In genomic region chr9:19116391-19116790, GRCh38 we compare ENCODE assay signal across 15 cellular contexts. TPM values are rescaled to one million over a fixed set of nuclear protein-coding genes. Genes with fewer than 3 reads are reported as not detected.
A peak's percentile ranks its signal among the peaks of the same experiment; 100 is the strongest.
DNase-seq lines count a peak whose midpoint lies in the region; ATAC-seq, FAIRE-seq and TF ChIP-seq lines count a peak whose summit lies in the region.
"Had no signal": no experiment of that assay in that cellular context is flagged by ENCODE, and none has a peak within 500 bp of the region (broad histone marks: within the 10 kb centered on the region; RNA-seq: fewer than 3 reads in every experiment).

No MANE protein-coding gene starts in this region.

- H3K27me3 Mint-ChIP-seq in T-helper 17 cell = no peaks in the 10 kb centered on the region
- H3K27me3 Mint-ChIP-seq: brain; stimulated activated naive CD8-positive, alpha-beta T cell treated with anti-CD3 and anti-CD28 coated beads, Interleukin-15, amount 100 ng/mL, for 72 hours had no signal

- H3K27me3 ChIP-seq in K562 (ENCODE audit: control insufficient read depth in 2 of 2, insufficient read depth in 2 of 2, low read length in 2 of 2) (no peaks in the 10 kb centered on the region), hepatocyte (no peaks in the 10 kb centered on the region), esophagus muscularis mucosa (no peaks in the 10 kb centered on the region)
- H3K27me3 ChIP-seq: neutrophil had no signal

- intact Hi-C loops in K562 (cut with micrococcal nuclease) (no loop called here), esophagus muscularis mucosa (cut with DNase I) (no loop called here)

- TF ChIP-seq EP300 in K562 (IDR thresholded peaks at IDR 0.05; ENCODE audit: low read length) = no peak
- no peak for TF ChIP-seq EP300 in esophagus muscularis mucosa (IDR thresholded peaks at IDR 0.05)

- H3K9me3 ChIP-seq in K562 (replicated peaks; ENCODE audit: control insufficient read depth, insufficient read depth, low read depth, low read length) (no peaks in the 10 kb centered on the region), hepatocyte (ENCODE audit: low read depth) (no peaks in the 10 kb centered on the region), esophagus muscularis mucosa (no peaks in the 10 kb centered on the region), T-helper 17 cell (ENCODE audit: control insufficient read depth, low read length, poor library complexity, severe bottlenecking) (no peaks in the 10 kb centered on the region)
- H3K9me3 ChIP-seq: neutrophil had no signal

- H3K9me2 ChIP-seq in hepatocyte (replicated peaks; ENCODE audit: insufficient read depth) = no peaks in the 10 kb centered on the region

- POLR2A ChIA-PET in K562 (lab: Yijun Ruan, JAX) = interaction anchor here (0.6 to 2.7 kb wide), 3 partner anchors 10 to 58 kb away, joined by 3 to 9 read pairs (median 4); no protein-coding TSS in a partner anchor

- no peaks in the 10 kb centered on the region for H3K79me2 ChIP-seq in K562 (ENCODE audit: control insufficient read depth, insufficient read depth, low read length)
- peaks cover 29% of the 10 kb centered on the region for H3K79me2 ChIP-seq in hepatocyte

- no TSS peak for BruUV-seq in K562 (replicated peaks; lab: Mats Ljungman, UMichigan)

- no peak overlapping the region for H3K27ac ChIP-seq in K562 (ENCODE audit: extremely low read depth, low read depth, low read length)
- peak overlapping the region; percentile 11 for H3K27ac ChIP-seq in hepatocyte
- H3K27ac ChIP-seq in esophagus muscularis mucosa (replicated peaks in 1 of 4) = no peak overlapping the region
- H3K27ac ChIP-seq: neutrophil had no signal

- 59% methylated on average over 8 of the region's 8 CpGs for WGBS in K562 (ENCODE audit: insufficient coverage, low coverage, missing lambda C conversion rate)
- WGBS in hepatocyte (ENCODE audit: low lambda C conversion rate, missing lambda C conversion rate) = 96% methylated on average over 8 of the region's 8 CpGs
- 77% methylated on average over 8 of the region's 8 CpGs for WGBS in esophagus muscularis mucosa

- peak; percentile 11; the same call in 2 of the 3 replicates for ATAC-seq in K562
- no peak for ATAC-seq in T-helper 17 cell
- ATAC-seq in HG02623 (IDR thresholded peaks at IDR 0.05; ENCODE audit: unreplicated experiment) = no peak
- ATAC-seq: Panc1; stimulated activated naive CD8-positive, alpha-beta T cell treated with anti-CD3 and anti-CD28 coated beads, Interleukin-15, amount 100 ng/mL, for 72 hours had no signal

- DNase-seq in A172 (ENCODE audit: low spot score) (peak; percentile 76), HPDE6-E6E7 (ENCODE audit: extremely low spot score) (peak; percentile 61), K562 (ENCODE audit: extremely low read depth in 1 of 4, low spot score in 3 of 4) (no peak), hepatocyte (ENCODE audit: low spot score) (no peak), esophagus muscularis mucosa (ENCODE audit: extremely low spot score) (no peak), T-helper 17 cell (no peak), superior temporal gyrus (ENCODE audit: extremely low spot score) (no peak)
- DNase-seq: NCI-H2029 treated with DMSO at 0.1 percent for 48 hours; stimulated activated naive CD8-positive, alpha-beta T cell treated with anti-CD3 and anti-CD28 coated beads, Interleukin-15, amount 100 ng/mL, for 72 hours had no signal

- H3K36me3 ChIP-seq in K562 (ENCODE audit: control insufficient read depth, insufficient read depth, low read length) = peaks cover 61% of the 10 kb centered on the region
- H3K36me3 ChIP-seq in hepatocyte (replicated peaks; ENCODE audit: insufficient read depth, low read depth) = peaks cover 13% of the 10 kb centered on the region
- peaks cover 60 to 88% (median 78%) of the 10 kb centered on the region in 4 donors for H3K36me3 ChIP-seq in esophagus muscularis mucosa
- H3K36me3 ChIP-seq: neutrophil had no signal

- no peak overlapping the region for H3K4me3 ChIP-seq in K562
- no peak overlapping the region for H3K4me3 ChIP-seq in hepatocyte
- H3K4me3 ChIP-seq in esophagus muscularis mucosa = no peak overlapping the region

- no peak overlapping the region for H3K27ac Mint-ChIP-seq in T-helper 17 cell

- H3K36me3 Mint-ChIP-seq in T-helper 17 cell (ENCODE audit: low read depth) = peaks cover 7% of the 10 kb centered on the region

- H2AFZ ChIP-seq in K562 (ENCODE audit: low read depth, low read length) (no peak overlapping the region), hepatocyte (no peak overlapping the region)

- TF ChIP-seq RAD21 in K562 (CRISPR knock-in tag; conservative IDR thresholded peaks at IDR 0.05 in 1 of 2, IDR thresholded peaks at IDR 0.05 in 1 of 2) = no peak

- H3K4me2 ChIP-seq in K562 (ENCODE audit: insufficient read depth, low read length) = no peak overlapping the region
- H3K4me2 ChIP-seq in hepatocyte = no peak overlapping the region

- H3K4me1 Mint-ChIP-seq in T-helper 17 cell = peaks cover 2% of the 10 kb centered on the region
- H3K4me1 Mint-ChIP-seq: brain; stimulated activated naive CD8-positive, alpha-beta T cell treated with anti-CD3 and anti-CD28 coated beads, Interleukin-15, amount 100 ng/mL, for 72 hours had no signal

- no peak for TF ChIP-seq CTCF in K562 (IDR thresholded peaks at IDR 0.05 in 2 of 3, conservative IDR thresholded peaks at IDR 0.05 in 1 of 3; ENCODE audit: insufficient read depth in 2 of 3, low read depth in 1 of 3, low read length in 3 of 3)
- TF ChIP-seq CTCF in hepatocyte (IDR thresholded peaks at IDR 0.05; ENCODE audit: poor library complexity) = no peak
- no peak for TF ChIP-seq CTCF in esophagus muscularis mucosa (IDR thresholded peaks at IDR 0.05)

- H3K4me3 Mint-ChIP-seq in T-helper 17 cell = no peak overlapping the region
- H3K4me3 Mint-ChIP-seq: brain; stimulated activated naive CD8-positive, alpha-beta T cell treated with anti-CD3 and anti-CD28 coated beads, Interleukin-15, amount 100 ng/mL, for 72 hours had no signal

- peaks cover 4 to 6% of the 10 kb centered on the region in 2 experiments; a peak in 2 of 5 replicates for H3K4me1 ChIP-seq in K562 (replicated peaks in 1 of 2; ENCODE audit: control insufficient read depth in 2 of 2, insufficient read depth in 2 of 2, low read length in 2 of 2)
- H3K4me1 ChIP-seq in hepatocyte (ENCODE audit: insufficient read depth) = peaks cover 5% of the 10 kb centered on the region
- H3K4me1 ChIP-seq in esophagus muscularis mucosa = peaks cover 0 to 19% (median 10%) of the 10 kb centered on the region in 4 donors

- H3K9me1 ChIP-seq in K562 (ENCODE audit: control insufficient read depth, insufficient read depth, low read length) = no peaks in the 10 kb centered on the region

- H3K9ac ChIP-seq in K562 (ENCODE audit: insufficient read depth in 1 of 2, low read depth in 2 of 2, low read length in 2 of 2) = no peak overlapping the region

- in situ Hi-C loops in K562 (cut with MboI) = no loop called here

- FAIRE-seq in K562 (lab: Jason Lieb, UNC) = no peak
- FAIRE-seq: G401.6, TTC549 had no signal

- no peaks in the 10 kb centered on the region for H4K20me1 ChIP-seq in K562 (replicated peaks; ENCODE audit: control insufficient read depth, insufficient read depth, low read length)
- H4K20me1 ChIP-seq in hepatocyte (ENCODE audit: insufficient read depth, poor library complexity, severe bottlenecking) = peaks cover 49% of the 10 kb centered on the region

- CTCF ChIA-PET in K562 (lab: Yijun Ruan, JAX; ENCODE audit: low intra/inter-chr PET ratio) = no interaction called here

- TF ChIP-seq POLR2A in K562 (conservative IDR thresholded peaks at IDR 0.05) (no peak), esophagus muscularis mucosa (IDR thresholded peaks at IDR 0.05; ENCODE audit: low read depth) (no peak)

RNA-seq across cellular contexts. Expression of gene PLIN2, which starts 10.9 kb away (rescaled TPM):
- total RNA-seq in A172 (2014; rRNA removed; shearing (Covaris generic)) = not detected in 2 replicates
- 37.8 and 44.9 TPM in 2 replicates for total RNA-seq in K562 (2011; cell fraction: chromatin; rRNA removed; ENCODE audit: low replicate concordance)
- total RNA-seq in K562 (2011; cell fraction: nucleolus; rRNA removed) = 39.6 and 44.5 TPM in 2 replicates
- 42.6 and 48.0 TPM in 2 replicates for total RNA-seq in K562 (2011; cell fraction: nucleoplasm; rRNA removed)
- 29.1 and 34.2 TPM in 2 replicates for total RNA-seq in K562 (2014; rRNA removed)
- total RNA-seq in K562 (2014; rRNA removed; fragmentation: Illumina TruSeq; extraction: Trizol) = 42.6 and 43.6 TPM in 2 replicates
- total RNA-seq in K562 (2015; rRNA removed; fragmentation: Illumina TruSeq; extraction: Trizol) = 38.2 and 41.0 TPM in 2 replicates
- total RNA-seq in K562 (2021) = 35.4 and 36.4 TPM in 2 replicates
- 48.7 and 95.5 TPM in 2 replicates for polyA plus RNA-seq in K562 (2011; rRNA removed)
- polyA plus RNA-seq in K562 (2011; cell fraction: cytosol; rRNA removed) = 58.3 and 118 TPM in 2 replicates
- polyA plus RNA-seq in K562 (2011; cell fraction: nucleus; rRNA removed) = 33.5 and 44.6 TPM in 2 replicates
- polyA plus RNA-seq in K562 (2012) = 41.1 and 52.0 TPM in 2 replicates
- polyA plus RNA-seq in K562 (2014; fragmentation: Illumina TruSeq; extraction: Trizol) = 46.4 and 47.4 TPM in 2 replicates
- 10 to 100 TPM; 63.7 to 68.6 TPM for polyA plus RNA-seq in K562 (2014; fragmentation: Nextera tagmentation; extraction: Ambion mirVana)
- 32.2 and 33.8 TPM in 2 replicates for polyA plus RNA-seq in K562 (2014; rRNA removed)
- 90.1 and 183 TPM in 2 replicates for polyA minus RNA-seq in K562 (2011; rRNA and poly(A)+ RNA removed)
- 26.7 and 55.8 TPM in 2 replicates for polyA minus RNA-seq in K562 (2011; cell fraction: cytosol; rRNA and poly(A)+ RNA removed)
- polyA minus RNA-seq in K562 (2011; cell fraction: nucleus; rRNA and poly(A)+ RNA removed) = 19.7 and 23.4 TPM in 2 replicates
- 402 and 427 TPM in 2 replicates for total RNA-seq in hepatocyte
- polyA plus RNA-seq in hepatocyte = 401 and 508 TPM in 2 replicates
- total RNA-seq in esophagus muscularis mucosa = 100 to 1,000 TPM in 2 of 4 donors, 10 to 100 TPM in 2; 40.7 to 126 (median 83.6) TPM
- 10 to 100 TPM; 65.7 to 66.2 TPM for total RNA-seq in T-helper 17 cell

RNA-seq across cellular contexts. Expression of gene HAUS6, which starts 13.7 kb away (rescaled TPM):
- total RNA-seq in A172 (2014; rRNA removed; shearing (Covaris generic)) = 39.7 and 40.4 TPM in 2 replicates
- 9.3 and 32.6 TPM in 2 replicates for total RNA-seq in K562 (2011; cell fraction: chromatin; rRNA removed; ENCODE audit: low replicate concordance)
- total RNA-seq in K562 (2011; cell fraction: nucleolus; rRNA removed) = 9.8 and 12.0 TPM in 2 replicates
- total RNA-seq in K562 (2011; cell fraction: nucleoplasm; rRNA removed) = 16.6 and 25.2 TPM in 2 replicates
- total RNA-seq in K562 (2014; rRNA removed) = 16.1 and 17.6 TPM in 2 replicates
- 31.7 and 40.5 TPM in 2 replicates for total RNA-seq in K562 (2014; rRNA removed; fragmentation: Illumina TruSeq; extraction: Trizol)
- 27.2 and 30.2 TPM in 2 replicates for total RNA-seq in K562 (2015; rRNA removed; fragmentation: Illumina TruSeq; extraction: Trizol)
- 22.5 and 23.1 TPM in 2 replicates for total RNA-seq in K562 (2021)
- polyA plus RNA-seq in K562 (2011; rRNA removed) = 19.6 and 29.7 TPM in 2 replicates
- polyA plus RNA-seq in K562 (2011; cell fraction: cytosol; rRNA removed) = 5.5 and 7.6 TPM in 2 replicates
- 10.6 and 13.1 TPM in 2 replicates for polyA plus RNA-seq in K562 (2011; cell fraction: nucleus; rRNA removed)
- 12.4 and 12.6 TPM in 2 replicates for polyA plus RNA-seq in K562 (2012)
- polyA plus RNA-seq in K562 (2014; fragmentation: Illumina TruSeq; extraction: Trizol) = 21.7 and 23.9 TPM in 2 replicates
- 10 to 100 TPM; 10.2 to 17.6 TPM for polyA plus RNA-seq in K562 (2014; fragmentation: Nextera tagmentation; extraction: Ambion mirVana)
- 15.9 and 17.2 TPM in 2 replicates for polyA plus RNA-seq in K562 (2014; rRNA removed)
- 34.3 and 35.6 TPM in 2 replicates for polyA minus RNA-seq in K562 (2011; rRNA and poly(A)+ RNA removed)
- polyA minus RNA-seq in K562 (2011; cell fraction: cytosol; rRNA and poly(A)+ RNA removed) = 10.6 and 16.1 TPM in 2 replicates
- polyA minus RNA-seq in K562 (2011; cell fraction: nucleus; rRNA and poly(A)+ RNA removed) = 11.8 and 16.2 TPM in 2 replicates
- total RNA-seq in hepatocyte = 10.7 and 12.4 TPM in 2 replicates
- 2.2 and 2.9 TPM in 2 replicates for polyA plus RNA-seq in hepatocyte
- 1 to 10 TPM; 7.1 to 8.7 (median 7.3) TPM for total RNA-seq in esophagus muscularis mucosa
- total RNA-seq in T-helper 17 cell = 10 to 100 TPM; 12.3 to 13.6 TPM

Comparison
In these comparisons a context has a peak if more than half of its experiments do, and no peak if none do; other contexts are left out.
1. DNase-seq: peak in A172 (single experiment) and HPDE6-E6E7 (single experiment); none in K562 (0 of 4), hepatocyte (single experiment), esophagus muscularis mucosa (single experiment), T-helper 17 cell (0 of 3) and superior temporal gyrus (single experiment).
2. RNA of gene PLIN2, which starts 10.9 kb away (total RNA-seq): 402 to 427 TPM in hepatocyte, 40.7 to 126 TPM in esophagus muscularis mucosa, 65.7 to 66.2 TPM in T-helper 17 cell and 29.1 to 48.0 TPM in K562; not detected in A172; every median in the first group is over 10 times any median in the second.